In the genomic region with DNA sequence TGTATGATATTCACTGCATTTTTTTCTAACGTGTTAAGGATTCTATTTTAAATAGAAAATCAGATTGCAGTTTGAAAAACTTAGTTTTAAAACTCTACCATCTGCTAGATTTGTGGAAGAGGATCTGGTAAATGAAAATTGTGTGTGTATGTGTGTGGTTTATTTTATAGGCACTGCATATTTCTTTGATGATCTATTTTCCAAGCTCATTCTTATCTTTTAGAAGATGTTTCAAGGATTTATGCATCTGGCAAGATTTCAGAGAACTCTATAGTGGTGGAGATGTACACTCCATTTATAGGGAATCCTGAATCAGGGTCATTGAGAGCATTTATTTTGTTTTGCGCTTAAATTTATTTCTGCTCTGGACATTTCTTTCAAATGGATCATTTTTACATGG, we compare ENCODE assay signal across 23 cellular contexts.
DNase-seq lines count a peak whose midpoint lies in the region; ATAC-seq, FAIRE-seq and TF ChIP-seq lines count a peak whose summit lies in the region.
"Had no signal": no experiment of that assay in that cellular context is flagged by ENCODE, and none has a peak within 500 bp of the region (broad histone marks: within the 10 kb centered on the region; RNA-seq: fewer than 3 reads in every experiment).

No MANE protein-coding gene starts in this region.

- no peak overlapping the region for H4K91ac ChIP-seq in H1 (replicated peaks; ENCODE audit: insufficient read length, low read length)

- H3K4me1 ChIP-seq in GM23338 (ENCODE audit: insufficient read depth) (peaks cover 49% of the 10 kb centered on the region), H1 (replicated peaks in 1 of 4; ENCODE audit: control insufficient read depth in 3 of 4, insufficient read depth in 4 of 4, low read length in 3 of 4) (peaks cover 0 to 52% (median 34%) of the 10 kb centered on the region in 4 experiments)

- no peak for TF ChIP-seq POLR2A in H1 (IDR thresholded peaks at IDR 0.05; ENCODE audit: control extremely low read depth in 1 of 2, low read depth in 2 of 2, low read length in 2 of 2)
- TF ChIP-seq POLR2A in lower leg skin (IDR thresholded peaks at IDR 0.05) = no peak

- H3K9ac ChIP-seq in H1 (replicated peaks in 1 of 4; ENCODE audit: extremely low read depth in 1 of 4, low read depth in 3 of 4, low read length in 3 of 4) = no peak overlapping the region

- H3K79me2 ChIP-seq in GM23338 (replicated peaks; ENCODE audit: insufficient read depth) (no peaks in the 10 kb centered on the region), H1 (ENCODE audit: control insufficient read depth in 1 of 2, insufficient read depth in 2 of 2, low read length in 2 of 2) (peaks cover 0 to 24% of the 10 kb centered on the region in 2 experiments; a peak in 2 of 4 replicates)

- H3K9me3 Mint-ChIP-seq in GM23338 (no peaks in the 10 kb centered on the region), osteocyte (ENCODE audit: unreplicated experiment) (no peaks in the 10 kb centered on the region)
- H3K9me3 Mint-ChIP-seq: activated naive CD4-positive, alpha-beta T cell treated with anti-CD3 and anti-CD28 coated beads, Interleukin-2, amount 50 U/mL, for 72 hours; activated T-helper 1 cell treated with anti-CD3 and anti-CD28 coated beads, Interleukin-12 subunit alpha, Interleukin-12 subunit beta, Interleukin-2, Interleukin-4 antibody, amounts not matched to agents 30 ng/mL and 10 ng/mL and 1 ng/mL, durations not matched to agents 14 hours and 24 hours and 36 hours; naive thymus-derived CD8-positive, alpha-beta T cell had no signal

- no peak overlapping the region for H4K8ac ChIP-seq in H1 (ENCODE audit: extremely low read depth, insufficient read depth, low read length)

- POLR2A ChIA-PET in H1 (lab: Charles Lee; ENCODE audit: partially characterized antibody) = interaction anchor here (0.6 kb wide), 1 partner anchor 123 kb away, joined by 3 read pairs; no protein-coding TSS in a partner anchor

- H3K27me3 ChIP-seq in GM23338 (ENCODE audit: insufficient read depth) = no peaks in the 10 kb centered on the region
- H3K27me3 ChIP-seq in H1 (replicated peaks in 1 of 4; ENCODE audit: control insufficient read depth in 3 of 4, extremely low read depth in 1 of 4, insufficient read depth in 3 of 4, low read length in 3 of 4) = no peaks in the 10 kb centered on the region
- H3K27me3 ChIP-seq: heart left ventricle, stomach, upper lobe of left lung had no signal

- H3K27me3 Mint-ChIP-seq in GM23338 (ENCODE audit: insufficient read depth, low read depth, poor library complexity) (peaks cover 5% of the 10 kb centered on the region), osteocyte (ENCODE audit: unreplicated experiment) (no peaks in the 10 kb centered on the region)

- H2BK5ac ChIP-seq in H1 (ENCODE audit: low read depth, low read length) = 0 out of 2 replicates have a peak overlapping the region, but pooled peaks have one; percentile 18

- TF ChIP-seq EP300 in H1 (IDR thresholded peaks at IDR 0.05; ENCODE audit: borderline replicate concordance in 1 of 2, low read depth in 2 of 2, low read length in 2 of 2) = no peak

- H3K4me3 Mint-ChIP-seq in GM23338 (no peak overlapping the region), osteocyte (ENCODE audit: unreplicated experiment) (no peak overlapping the region)
- H3K4me3 Mint-ChIP-seq: activated T-helper 1 cell treated with anti-CD3 and anti-CD28 coated beads, Interleukin-12 subunit alpha, Interleukin-12 subunit beta, Interleukin-2, Interleukin-4 antibody, amounts not matched to agents 30 ng/mL and 10 ng/mL and 1 ng/mL, durations not matched to agents 14 hours and 24 hours and 36 hours; B cell; naive thymus-derived CD8-positive, alpha-beta T cell had no signal

- no peak overlapping the region for H3K23ac ChIP-seq in H1 (ENCODE audit: insufficient read length)

- H4K20me1 ChIP-seq in GM23338 (replicated peaks; ENCODE audit: insufficient read depth) (no peaks in the 10 kb centered on the region), H1 (replicated peaks in 1 of 2; ENCODE audit: control insufficient read depth in 1 of 2, insufficient read depth in 2 of 2, low read length in 2 of 2) (no peaks in the 10 kb centered on the region)

- no peak overlapping the region for H3K56ac ChIP-seq in H1 (replicated peaks; ENCODE audit: insufficient read length, low read depth, low read length)

- peaks cover 2% of the 10 kb centered on the region; the same call in 1 of the 2 replicates for H3K79me1 ChIP-seq in H1 (ENCODE audit: low read depth, low read length)

- CTCF ChIA-PET in H1 (lab: Charles Lee; ENCODE audit: partially characterized antibody) = interaction anchor here (0.8 to 1.5 kb wide), 3 partner anchors 9 to 191 kb away, joined by 3 to 4 read pairs (median 3); no protein-coding TSS in a partner anchor

- no peaks in the 10 kb centered on the region for H3K9me3 ChIP-seq in H1 (ENCODE audit: insufficient read depth in 2 of 2, low read depth in 1 of 2, low read length in 1 of 2)
- H3K9me3 ChIP-seq: heart left ventricle, stomach, upper lobe of left lung had no signal

- H3F3A ChIP-seq in GM23338 (replicated peaks; ENCODE audit: low read depth) = 0 out of 2 replicates have a peak, but pooled peaks cover 5% of the 10 kb centered on the region

- intact Hi-C loops in lower leg skin (cut with DNase I; ENCODE audit: low total_unique reads) = no loop called here

- TF ChIP-seq CTCF in GM23338 (conservative IDR thresholded peaks at IDR 0.05; ENCODE audit: low read depth in 2 of 2) (no peak), H1 (IDR thresholded peaks at IDR 0.05; ENCODE audit: control extremely low read depth in 1 of 3, insufficient read depth in 1 of 3, low read depth in 1 of 3, low read length in 3 of 3) (no peak), osteocyte (IDR thresholded peaks at IDR 0.05) (no peak), lower leg skin (IDR thresholded peaks at IDR 0.05) (no peak)

- H3K4me1 Mint-ChIP-seq in GM23338 = peaks cover 77% of the 10 kb centered on the region
- peaks cover 88% of the 10 kb centered on the region for H3K4me1 Mint-ChIP-seq in osteocyte (ENCODE audit: unreplicated experiment)
- H3K4me1 Mint-ChIP-seq: B cell had no signal

- H2BK120ac ChIP-seq in H1 (replicated peaks; ENCODE audit: low read depth, low read length) = no peak overlapping the region

- no peaks in the 10 kb centered on the region for H3K23me2 ChIP-seq in H1 (ENCODE audit: low read depth, low read length)

- H3K14ac ChIP-seq in H1 (ENCODE audit: insufficient read length) = no peak overlapping the region

- ATAC-seq in GM23338 = no peak
- ATAC-seq: activated naive CD4-positive, alpha-beta T cell treated with anti-CD3 and anti-CD28 coated beads, Interleukin-2, amount 50 U/mL, for 72 hours; heart left ventricle; naive thymus-derived CD8-positive, alpha-beta T cell had no signal

- WGBS in H1 (ENCODE audit: extremely low coverage in 1 of 2, insufficient coverage in 1 of 2, insufficient read length in 1 of 2, insufficient replicate concordance in 2 of 2, low coverage in 1 of 2, low lambda C conversion rate in 2 of 2, missing lambda C conversion rate in 1 of 2), 2 experiments = 78% methylated on average over 2 of the region's 2 CpGs; no CpG with 5 or more reads in 1 of the 2 experiments
- 76 to 88% methylated on average over 2 of the region's 2 CpGs for WGBS in lower leg skin, 2 donors

- H3K4me3 ChIP-seq in GM23338 (no peak overlapping the region), H1 (ENCODE audit: extremely low read depth in 1 of 4, insufficient read depth in 2 of 4, low read depth in 3 of 4, low read length in 4 of 4) (no peak overlapping the region), lower leg skin (ENCODE audit: low read depth, poor library complexity, severe bottlenecking) (no peak overlapping the region)
- H3K4me3 ChIP-seq: heart left ventricle, stomach, upper lobe of left lung had no signal

- peak overlapping the region; percentile 90 for H4K5ac ChIP-seq in H1 (ENCODE audit: insufficient read length, low read depth, low read length)

- H3K27ac Mint-ChIP-seq in GM23338 (peak overlapping the region; percentile 66; the same call in 1 of the 2 replicates), osteocyte (ENCODE audit: unreplicated experiment) (peak overlapping the region; percentile 92)
- H3K27ac Mint-ChIP-seq: activated naive CD4-positive, alpha-beta T cell treated with anti-CD3 and anti-CD28 coated beads, Interleukin-2, amount 50 U/mL, for 72 hours; activated T-helper 1 cell treated with anti-CD3 and anti-CD28 coated beads, Interleukin-12 subunit alpha, Interleukin-12 subunit beta, Interleukin-2, Interleukin-4 antibody, amounts not matched to agents 30 ng/mL and 10 ng/mL and 1 ng/mL, durations not matched to agents 14 hours and 24 hours and 36 hours; B cell had no signal

- H2BK20ac ChIP-seq in H1 (ENCODE audit: low read length) = no peak overlapping the region

- H2BK12ac ChIP-seq in H1 (ENCODE audit: low read depth, low read length) = no peak overlapping the region

- DNase-seq in GM23338 (ENCODE audit: low spot score) (no peak), NCI-H226 (peak; percentile 52), H1 (ENCODE audit: low read depth in 1 of 2, low spot score in 2 of 2) (no peak), osteocyte (ENCODE audit: extremely low spot score, unreplicated experiment) (no peak), lower leg skin (ENCODE audit: low spot score in 2 of 2) (no peak), T1000 (lab: John Stamatoyannopoulos, UW) (no peak), iPS-NIHi7 (ENCODE audit: extremely low spot score) (no peak), NCI-H345 (lab: John Stamatoyannopoulos, UW) (no peak)
- DNase-seq: activated CD4-positive, alpha-beta T cell treated with anti-CD3 and anti-CD28 coated beads for 1 hour; Calu3; HCEC 1CT; heart left ventricle; islet precursor cell; naive thymus-derived CD8-positive, alpha-beta T cell; NCI-H1417; NCI-H69; posterior cingulate gyrus; stomach; T-helper 9 cell; upper lobe of left lung had no signal

- H3K18ac ChIP-seq in H1 (ENCODE audit: extremely low read depth, low read length) = no peak overlapping the region

- H2AK5ac ChIP-seq in H1 (ENCODE audit: low read depth, low read length) = no peak overlapping the region

- no peak for TF ChIP-seq RAD21 in H1 (IDR thresholded peaks at IDR 0.05 in 1 of 2, conservative IDR thresholded peaks at IDR 0.05 in 1 of 2; ENCODE audit: low read depth in 2 of 2, low read length in 2 of 2)

- H3K4ac ChIP-seq in H1 (replicated peaks; ENCODE audit: insufficient read length, low read depth, low read length) = no peak overlapping the region

- H3K27ac ChIP-seq in GM23338 (ENCODE audit: low read depth) (peak overlapping the region; percentile 97), H1 (ENCODE audit: low read depth, low read length) (no peak overlapping the region)
- H3K27ac ChIP-seq: heart left ventricle, stomach, upper lobe of left lung had no signal

- FAIRE-seq in H1 (lab: Jason Lieb, UNC) = no peak

- H2BK15ac ChIP-seq in H1 (ENCODE audit: low read length) = no peak overlapping the region

- H3K36me3 ChIP-seq in GM23338 (ENCODE audit: insufficient read depth) (no peaks in the 10 kb centered on the region), H1 (ENCODE audit: control insufficient read depth in 2 of 4, insufficient read depth in 4 of 4, low read length in 3 of 4) (no peaks in the 10 kb centered on the region; a peak in 1 of 8 replicates)
- H3K36me3 ChIP-seq: heart left ventricle, stomach, upper lobe of left lung had no signal

- no peak overlapping the region for H2AFZ ChIP-seq in GM23338
- no peak overlapping the region for H2AFZ ChIP-seq in H1 (ENCODE audit: low read length)

- H3K36me3 Mint-ChIP-seq in GM23338 (ENCODE audit: low read depth) (no peaks in the 10 kb centered on the region), osteocyte (ENCODE audit: unreplicated experiment) (peaks cover 6% of the 10 kb centered on the region)
- H3K36me3 Mint-ChIP-seq: activated naive CD4-positive, alpha-beta T cell treated with anti-CD3 and anti-CD28 coated beads, Interleukin-2, amount 50 U/mL, for 72 hours; naive thymus-derived CD8-positive, alpha-beta T cell had no signal

- H3K4me2 ChIP-seq in GM23338 (peak overlapping the region; percentile 39), H1 (ENCODE audit: insufficient read depth in 1 of 2, low read depth in 2 of 2, low read length in 2 of 2) (no peak overlapping the region; a peak in 1 of 4 replicates)

- H3K9me2 ChIP-seq in GM23338 (ENCODE audit: insufficient read depth) = no peaks in the 10 kb centered on the region
